17 cellular contexts compared by ENCODE assay signal in genomic region chr22:48740731-48741405, GRCh38.
"Had no signal": no experiment of that assay in that cellular context is flagged by ENCODE, and none has a peak within 500 bp of the region (broad histone marks: within the 10 kb centered on the region; RNA-seq: fewer than 3 reads in every experiment).

No MANE protein-coding gene starts in this region.

- H3K4me3 Mint-ChIP-seq: activated CD8-positive, alpha-beta memory T cell treated with anti-CD3 and anti-CD28 coated beads, Interleukin-2, amount 10 ng/mL, durations not matched to agents 7 days and 5 days; dendritic cell treated with granulocyte-macrophage colony-stimulating factor and Interleukin-4, amounts not matched to agents 40 ng/mL and 50 ng/mL, for 4 days; T-helper 2 cell treated with Interferon-gamma antibody and Interleukin-4, amounts not matched to agents 5 μg/mL and 100 μg/mL, for 36 hours had no signal

- H3K4me1 ChIP-seq: body of pancreas, foreskin keratinocyte, lower lobe of right lung, suprapubic skin had no signal

- H3K4me3 ChIP-seq: body of pancreas, lower lobe of right lung, skin epidermis, suprapubic skin had no signal

- H3K27ac Mint-ChIP-seq: activated CD8-positive, alpha-beta memory T cell treated with anti-CD3 and anti-CD28 coated beads, Interleukin-2, amount 10 ng/mL, durations not matched to agents 7 days and 5 days; activated naive CD4-positive, alpha-beta T cell treated with anti-CD3 and anti-CD28 coated beads, Interleukin-2, amount 50 U/mL, for 72 hours; activated T-helper 2 cell treated with anti-CD3 and anti-CD28 coated beads, Interferon-gamma antibody, Interleukin-2, Interleukin-4, amounts not matched to agents 10 μg/mL and 5 μg/mL and 100 μg/mL, durations not matched to agents 14 hours and 24 hours and 36 hours; dendritic cell treated with granulocyte-macrophage colony-stimulating factor and Interleukin-4, amounts not matched to agents 40 ng/mL and 50 ng/mL, for 4 days; T-helper 2 cell treated with Interferon-gamma antibody and Interleukin-4, amounts not matched to agents 5 μg/mL and 100 μg/mL, for 36 hours had no signal

- DNase-seq: activated CD4-positive, alpha-beta T cell treated with anti-CD3 and anti-CD28 coated beads, Interleukin-2, amount 50 U/mL, for 48 hours; activated CD8-positive, alpha-beta memory T cell treated with anti-CD3 and anti-CD28 coated beads, Interleukin-2, amount 10 ng/mL, durations not matched to agents 7 days and 5 days; activated T-cell treated with anti-CD3 and anti-CD28 coated beads, Interleukin-2, amount 50 U/mL, for 1 hour; body of pancreas; central memory CD4-positive, alpha-beta T cell; effector memory CD4-positive, alpha-beta T cell; foreskin keratinocyte; lower lobe of right lung; midbrain; stimulated activated CD4-positive, alpha-beta T cell treated with anti-CD3 and anti-CD28 coated beads, Interleukin-4, amount 100 ng/mL, for 24 hours; stimulated activated naive CD8-positive, alpha-beta T cell treated with anti-CD3 and anti-CD28 coated beads, Interleukin-15, Interleukin-2, amounts not matched to agents 100 U/mL and 50 U/mL, for 24 hours had no signal

- H3K36me3 Mint-ChIP-seq: activated CD8-positive, alpha-beta memory T cell treated with anti-CD3 and anti-CD28 coated beads, Interleukin-2, amount 10 ng/mL, durations not matched to agents 7 days and 5 days; activated naive CD4-positive, alpha-beta T cell treated with anti-CD3 and anti-CD28 coated beads, Interleukin-2, amount 50 U/mL, for 72 hours had no signal

- H3K9me3 Mint-ChIP-seq: activated naive CD4-positive, alpha-beta T cell treated with anti-CD3 and anti-CD28 coated beads, Interleukin-2, amount 50 U/mL, for 72 hours; activated T-helper 2 cell treated with anti-CD3 and anti-CD28 coated beads, Interferon-gamma antibody, Interleukin-2, Interleukin-4, amounts not matched to agents 10 μg/mL and 5 μg/mL and 100 μg/mL, durations not matched to agents 14 hours and 24 hours and 36 hours; T-helper 2 cell treated with Interferon-gamma antibody and Interleukin-4, amounts not matched to agents 5 μg/mL and 100 μg/mL, for 36 hours had no signal

- H3K9me3 ChIP-seq: body of pancreas, lower lobe of right lung, suprapubic skin had no signal

- H3K36me3 ChIP-seq: lower lobe of right lung, suprapubic skin had no signal

- H3K27me3 Mint-ChIP-seq: activated CD8-positive, alpha-beta memory T cell treated with anti-CD3 and anti-CD28 coated beads, Interleukin-2, amount 10 ng/mL, durations not matched to agents 7 days and 5 days; dendritic cell treated with granulocyte-macrophage colony-stimulating factor and Interleukin-4, amounts not matched to agents 40 ng/mL and 50 ng/mL, for 4 days had no signal

- ATAC-seq: activated CD8-positive, alpha-beta memory T cell treated with anti-CD3 and anti-CD28 coated beads, Interleukin-2, amount 10 ng/mL, durations not matched to agents 7 days and 5 days; activated naive CD4-positive, alpha-beta T cell treated with anti-CD3 and anti-CD28 coated beads, Interleukin-2, amount 50 U/mL, for 72 hours; body of pancreas; foreskin keratinocyte; lower lobe of right lung; stimulated activated naive CD8-positive, alpha-beta T cell treated with anti-CD3 and anti-CD28 coated beads, Interleukin-15, Interleukin-2, amounts not matched to agents 100 U/mL and 50 U/mL, for 24 hours had no signal

- H3K27ac ChIP-seq: body of pancreas, foreskin keratinocyte, lower lobe of right lung, skin epidermis, suprapubic skin had no signal

- H3K27me3 ChIP-seq: body of pancreas, foreskin keratinocyte, suprapubic skin had no signal

- H3K4me1 Mint-ChIP-seq: activated CD8-positive, alpha-beta memory T cell treated with anti-CD3 and anti-CD28 coated beads, Interleukin-2, amount 10 ng/mL, durations not matched to agents 7 days and 5 days had no signal
